In the genomic region with DNA sequence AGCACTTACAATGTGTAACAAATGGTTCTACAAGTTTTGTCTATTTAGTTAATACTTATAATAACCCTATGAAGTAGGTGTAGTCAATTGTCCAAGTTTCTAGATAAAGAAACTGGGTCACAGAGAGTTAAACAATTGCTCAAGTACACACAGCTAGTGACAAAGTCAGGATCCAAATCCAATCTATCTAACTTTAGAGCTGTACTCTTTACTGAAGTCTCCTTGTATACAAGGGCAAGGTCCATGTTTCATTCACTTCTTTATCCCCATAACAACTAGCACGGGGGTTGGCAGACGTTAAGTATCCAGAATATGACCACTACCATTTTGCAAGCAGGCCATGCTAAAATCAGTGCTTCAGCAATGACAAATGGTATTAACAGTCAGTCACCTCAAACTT, we compare ENCODE assay signal across 21 cellular contexts.
DNase-seq lines count a peak whose midpoint lies in the region; ATAC-seq, FAIRE-seq and TF ChIP-seq lines count a peak whose summit lies in the region.
"Had no signal": no experiment of that assay in that cellular context is flagged by ENCODE, and none has a peak within 500 bp of the region (broad histone marks: within the 10 kb centered on the region; RNA-seq: fewer than 3 reads in every experiment).

No MANE protein-coding gene starts in this region.

- no peaks in the 10 kb centered on the region for H3K79me2 ChIP-seq in HepG2 (ENCODE audit: insufficient read depth, low read length)

- H3K4me2 ChIP-seq in HepG2 (ENCODE audit: low read depth, low read length) = no peak overlapping the region
- H3K4me2 ChIP-seq: A549, GM23338 had no signal

- no peak for DNase-seq in GM18507 (ENCODE audit: extremely low spot score, insufficient read length, low read depth)
- DNase-seq in HepG2 (ENCODE audit: low spot score) = peak; percentile 0
- peak; percentile 4 for DNase-seq in small intestine
- no peak for DNase-seq in foreskin melanocyte
- DNase-seq: 8988T; Caco-2; CD4-positive, CD25-positive, alpha-beta regulatory T cell; CD8-positive, alpha-beta T cell; DMS153; DND-41; H9 had no signal

- H2AFZ ChIP-seq in HepG2 (ENCODE audit: low read length) = no peak overlapping the region
- H2AFZ ChIP-seq: GM23338 had no signal

- H3K27ac ChIP-seq in HepG2 (ENCODE audit: extremely low read length, insufficient read depth, low read length) (no peak overlapping the region), small intestine (ENCODE audit: low read depth in 1 of 2, low read length in 1 of 2) (no peak overlapping the region)
- H3K27ac ChIP-seq: A549, BLaER1, C4-2B had no signal

- ATAC-seq in HepG2 (no peak), GM21576 (IDR thresholded peaks at IDR 0.05; ENCODE audit: unreplicated experiment) (no peak), HG03139 (IDR thresholded peaks at IDR 0.05; ENCODE audit: unreplicated experiment) (no peak)
- ATAC-seq: A549; CD8-positive, alpha-beta T cell; GM23338; HCT116 had no signal

- CTCF ChIA-PET in HepG2 (lab: Yijun Ruan, JAX; ENCODE audit: low intra/inter-chr PET ratio, low total read pairs) = no interaction called here

- intact Hi-C loops in HepG2 (cut with micrococcal nuclease; ENCODE audit: unreplicated experiment) = no loop called here

- H3K27me3 ChIP-seq in HepG2 (ENCODE audit: control insufficient read depth in 1 of 2, insufficient read depth in 2 of 2, low read length in 2 of 2) = no peaks in the 10 kb centered on the region
- no peaks in the 10 kb centered on the region for H3K27me3 ChIP-seq in small intestine (ENCODE audit: control insufficient read depth in 2 of 2, insufficient read depth in 2 of 2, low read length in 2 of 2)

- no TSS peak for BruUV-seq in HepG2 (replicated peaks; lab: Mats Ljungman, UMichigan)

- in situ Hi-C loops in HepG2 (cut with HindIII; ENCODE audit: extremely low pct_ligation_motif_present, low pct_unique_long_range_greater_than_20kb) = no loop called here

- H3K36me3 ChIP-seq in HepG2 (replicated peaks in 1 of 2; ENCODE audit: control insufficient read depth in 1 of 2, insufficient read depth in 2 of 2, low read length in 2 of 2) (no peaks in the 10 kb centered on the region), small intestine (ENCODE audit: control insufficient read depth in 2 of 2, insufficient read depth in 2 of 2, low read length in 2 of 2) (no peaks in the 10 kb centered on the region)
- H3K36me3 ChIP-seq: BLaER1 had no signal

- TF ChIP-seq POLR2A in HepG2 (IDR thresholded peaks at IDR 0.05; ENCODE audit: insufficient read depth in 1 of 2, low read depth in 2 of 2, low read length in 2 of 2) = no peak

- POLR2A ChIA-PET in HepG2 (lab: Yijun Ruan, JAX) = no interaction called here

- H3K4me3 ChIP-seq in HepG2 (replicated peaks in 1 of 3; ENCODE audit: insufficient read depth in 1 of 3, low read depth in 2 of 3, low read length in 3 of 3) = no peak overlapping the region
- no peak overlapping the region for H3K4me3 ChIP-seq in small intestine (ENCODE audit: low read depth in 1 of 2, low read length in 2 of 2)
- H3K4me3 ChIP-seq: A549, BLaER1, GM23338 had no signal

- no peaks in the 10 kb centered on the region for H4K20me1 ChIP-seq in HepG2 (ENCODE audit: insufficient read depth, low read length)
- H4K20me1 ChIP-seq: BLaER1 had no signal

- no peak for TF ChIP-seq CTCF in HepG2 (CRISPR knock-in tag; IDR thresholded peaks at IDR 0.05)

- FAIRE-seq in GM18507 (lab: Jason Lieb, UNC) (peak; percentile 44), HepG2 (lab: Jason Lieb, UNC) (no peak), small intestine (lab: Jason Lieb, UNC) (no peak)
- FAIRE-seq: A549, G401.6, GM12892, GM19239 had no signal

- no peak for TF ChIP-seq RAD21 in HepG2 (CRISPR knock-in tag; IDR thresholded peaks at IDR 0.05)

- TF ChIP-seq EP300 in HepG2 (IDR thresholded peaks at IDR 0.05; ENCODE audit: low read depth in 2 of 2, low read length in 2 of 2) = no peak
- TF ChIP-seq EP300 in HepG2 (CRISPR knock-in tag; IDR thresholded peaks at IDR 0.05; ENCODE audit: borderline replicate concordance) = no peak

- peaks cover 9% of the 10 kb centered on the region; the same call in 1 of the 2 replicates for H3K4me1 ChIP-seq in HepG2 (ENCODE audit: insufficient read depth, low read length)
- no peaks in the 10 kb centered on the region for H3K4me1 ChIP-seq in small intestine (ENCODE audit: control insufficient read depth in 2 of 2, insufficient read depth in 1 of 2, low read depth in 1 of 2, low read length in 1 of 2)
- H3K4me1 ChIP-seq: A549, Caco-2 had no signal

- WGBS in HepG2 (ENCODE audit: low lambda C conversion rate) = 41% methylated on average over 2 of the region's 2 CpGs
- 24 to 68% (median 37%) methylated on average over 2 of the region's 2 CpGs for WGBS in small intestine, 3 donors

- H3K9ac ChIP-seq in HepG2 (ENCODE audit: insufficient read depth, low read depth, low read length) = no peak overlapping the region
- H3K9ac ChIP-seq: BLaER1 had no signal

- no peaks in the 10 kb centered on the region for H3K9me3 ChIP-seq in HepG2 (ENCODE audit: low read length)
- no peaks in the 10 kb centered on the region for H3K9me3 ChIP-seq in small intestine (ENCODE audit: control insufficient read depth, low read depth)
- H3K9me3 ChIP-seq: A549, BLaER1, Caco-2 had no signal

TF ChIP-seq in HepG2, 621 proteins besides CTCF, POLR2A, EP300 and RAD21:
- no peak for TF ChIP-seq ETV6 (CRISPR knock-in tag; conservative IDR thresholded peaks at IDR 0.05)

Comparison
In these comparisons a context has a peak if more than half of its experiments do, and no peak if none do; other contexts are left out.
1. DNase-seq: peak in HepG2 (single experiment) and small intestine (single experiment); none in GM18507 (single experiment) and foreskin melanocyte (single experiment).